ENCODE assay signal across 18 cellular contexts in genomic region chr20:8547035-8547649, GRCh38.
A peak's percentile ranks its signal among the peaks of the same experiment; 100 is the strongest.
DNase-seq lines count a peak whose midpoint lies in the region; ATAC-seq and TF ChIP-seq lines count a peak whose summit lies in the region.
"Had no signal": no experiment of that assay in that cellular context is flagged by ENCODE, and none has a peak within 500 bp of the region (broad histone marks: within the 10 kb centered on the region; RNA-seq: fewer than 3 reads in every experiment).

No MANE protein-coding gene starts in this region.

- TF ChIP-seq CTCF in right atrium auricular region (IDR thresholded peaks at IDR 0.05) (no peak), BE2C (IDR thresholded peaks at IDR 0.05; ENCODE audit: low read depth, low read length) (no peak)

- H3K27me3 ChIP-seq in right atrium auricular region (no peaks in the 10 kb centered on the region), BE2C (no peaks in the 10 kb centered on the region)

- H3K4me3 ChIP-seq in right atrium auricular region (no peak overlapping the region), BE2C (ENCODE audit: low read depth, low read length) (no peak overlapping the region)
- H3K4me3 ChIP-seq: GM12878, PC-9 had no signal

- H3K27ac ChIP-seq in right atrium auricular region = peak overlapping the region in 1 of 2 donors; percentile 34
- H3K27ac ChIP-seq: PC-9 had no signal

- no peaks in the 10 kb centered on the region for H3K36me3 ChIP-seq in right atrium auricular region
- no peaks in the 10 kb centered on the region for H3K36me3 ChIP-seq in BE2C

- intact Hi-C loops in Right ventricle myocardium inferior (cut with DNase I) (loop anchor here (5.0 kb wide), 1 partner anchor 120 kb away; no protein-coding TSS in a partner anchor), left ventricle myocardium superior (cut with micrococcal nuclease) (no loop called here)

- no peaks in the 10 kb centered on the region for H3K9me3 ChIP-seq in right atrium auricular region
- no peaks in the 10 kb centered on the region for H3K9me3 ChIP-seq in BE2C

- DNase-seq in Right ventricle myocardium inferior (ENCODE audit: missing footprints) = no peak
- DNase-seq in right atrium auricular region (ENCODE audit: low spot score) = no peak
- DNase-seq in dermis blood vessel endothelial cell = peak; percentile 54
- no peak for DNase-seq in left ventricle myocardium superior
- no peak for DNase-seq in BE2C
- no peak for DNase-seq in SIG-M5 treated with dmso at 0.1 percent for 504 hours (lab: John Stamatoyannopoulos, UW; ENCODE audit: unreplicated experiment)
- no peak for DNase-seq in stimulated activated CD4-positive, alpha-beta T cell treated with anti-CD3 and anti-CD28 coated beads, Interleukin-1b, Interleukin-23, amount 100 ng/mL, for 48 hours
- DNase-seq: 8988T; CD4-positive, alpha-beta memory T cell; KBM-7; NCI-H187; NCI-H2107; NCI-H510A; NCI-H774; PC-9 had no signal

- ATAC-seq in Right ventricle myocardium inferior = peak; percentile 46
- peak; percentile 71 for ATAC-seq in left ventricle myocardium superior
- ATAC-seq in HG03280 (IDR thresholded peaks at IDR 0.05; ENCODE audit: unreplicated experiment) = no peak
- ATAC-seq: GM12878, HepG2 had no signal

- H3K4me1 ChIP-seq in right atrium auricular region (peaks cover 0 to 9% of the 10 kb centered on the region in 2 donors), BE2C (peaks cover 6% of the 10 kb centered on the region)
